In genomic region chr12:31589896-31590729, GRCh38 we compare ENCODE assay signal across 8 cellular contexts. TPM values are rescaled to one million over a fixed set of nuclear protein-coding genes. Genes with fewer than 3 reads are reported as not detected.
DNase-seq lines count a peak whose midpoint lies in the region; ATAC-seq and TF ChIP-seq lines count a peak whose summit lies in the region.

No MANE protein-coding gene starts in this region.

- TF ChIP-seq POLR2A in tibial nerve (IDR thresholded peaks at IDR 0.05), result no peak

- 0% methylated on average over 22 to 30 of the region's 98 CpGs for WGBS in tibial nerve, 2 donors

- H3K27me3 Mint-ChIP-seq in naive thymus-derived CD8-positive, alpha-beta T cell, result peaks cover 32 to 69% (median 38%) of the 10 kb centered on the region in 5 donors

- peaks cover 10 to 28% (median 13%) of the 10 kb centered on the region in 4 donors for H3K4me1 Mint-ChIP-seq in naive thymus-derived CD8-positive, alpha-beta T cell

- DNase-seq in BE2C, result peak; percentile 74
- peak; percentile 47 for DNase-seq in NCI-H2171 (lab: John Stamatoyannopoulos, UW)
- DNase-seq in activated T-cell treated with anti-CD3 and anti-CD28 coated beads, Interleukin-2, amount 50 U/mL, for 1 hour, result peak; percentile 22
- DNase-seq in fibroblast of villous mesenchyme (ENCODE audit: low read depth), result peak; percentile 62
- DNase-seq in naive thymus-derived CD8-positive, alpha-beta T cell, result peak in 6 of 10 donors; percentile 2 to 64 (median 12)
- peak; percentile 17 to 32 for DNase-seq in tibial nerve (ENCODE audit: low spot score in 2 of 2)

- H3K36me3 ChIP-seq in BE2C (peaks cover 4% of the 10 kb centered on the region), tibial nerve (no peaks in the 10 kb centered on the region)

- H3K27me3 ChIP-seq in BE2C (no peaks in the 10 kb centered on the region; the same call in 1 of the 2 replicates), tibial nerve (no peaks in the 10 kb centered on the region)

- H3K4me1 ChIP-seq in BE2C (no peaks in the 10 kb centered on the region; the same call in 1 of the 2 replicates), tibial nerve (peaks cover 0 to 16% (median 0%) of the 10 kb centered on the region in 4 donors)

- H3K27ac Mint-ChIP-seq in naive thymus-derived CD8-positive, alpha-beta T cell, result peak overlapping the region in 5 of 10 donors; percentile 31 to 53 (median 42)

- H3K4me3 ChIP-seq in BE2C (ENCODE audit: low read depth, low read length), result peak overlapping the region; percentile 86
- peak overlapping the region; percentile 86 for H3K4me3 ChIP-seq in fibroblast of villous mesenchyme (ENCODE audit: low read depth, low read length)
- H3K4me3 ChIP-seq in tibial nerve, result peak overlapping the region; percentile 89 to 97 (median 94)

- POLR2A ChIA-PET in naive thymus-derived CD8-positive, alpha-beta T cell (lab: Charles Lee), result no interaction called here

- TF ChIP-seq CTCF in BE2C (IDR thresholded peaks at IDR 0.05; ENCODE audit: low read depth, low read length) (no peak), fibroblast of villous mesenchyme (IDR thresholded peaks at IDR 0.05; ENCODE audit: insufficient read depth, low read depth, low read length) (peak; percentile 5), tibial nerve (IDR thresholded peaks at IDR 0.05) (no peak)

- TF ChIP-seq EP300 in tibial nerve (IDR thresholded peaks at IDR 0.05), result peak in 1 of 2 donors; percentile 59

- H3K36me3 Mint-ChIP-seq in naive thymus-derived CD8-positive, alpha-beta T cell, result peaks cover 2 to 9% (median 3%) of the 10 kb centered on the region in 3 donors

- peak overlapping the region; percentile 89 to 98 (median 93) for H3K27ac ChIP-seq in tibial nerve

- ATAC-seq in GM18517 (IDR thresholded peaks at IDR 0.05; ENCODE audit: unreplicated experiment), result peak; percentile 29
- peak; percentile 34 for ATAC-seq in HG02970 (IDR thresholded peaks at IDR 0.05; ENCODE audit: low FRiP score, unreplicated experiment)
- peak; percentile 52 to 53 for ATAC-seq in naive thymus-derived CD8-positive, alpha-beta T cell

- H3K4me3 Mint-ChIP-seq in naive thymus-derived CD8-positive, alpha-beta T cell, result peak overlapping the region; percentile 76 to 89 (median 84)

- no peaks in the 10 kb centered on the region for H3K9me3 ChIP-seq in BE2C
- H3K9me3 ChIP-seq in tibial nerve, result no peaks in the 10 kb centered on the region

- H3K9me3 Mint-ChIP-seq in naive thymus-derived CD8-positive, alpha-beta T cell, result peaks cover 0 to 7% (median 0%) of the 10 kb centered on the region in 9 donors

RNA-seq across cellular contexts. Expression of gene DENND5B, which starts 0.8 kb away (rescaled TPM):
- polyA plus RNA-seq in BE2C (2012; ENCODE audit: insufficient read depth, insufficient read length, low read depth), result 5.4 TPM
- 11.6 and 11.7 TPM in 2 replicates for total RNA-seq in fibroblast of villous mesenchyme
- 1 to 10 TPM in 1 of 2 experiments, under 1 TPM in 1; 0.99 to 1.7 TPM for total RNA-seq in naive thymus-derived CD8-positive, alpha-beta T cell
- under 1 TPM in 1 of 3 donors, not detected in 2; 0.12 TPM for polyA plus RNA-seq in naive thymus-derived CD8-positive, alpha-beta T cell
- 10 to 100 TPM; 22.6 to 55.7 (median 42.8) TPM for total RNA-seq in tibial nerve

Comparison
In these comparisons a context has a peak if more than half of its experiments do, and no peak if none do; other contexts are left out.
1. Peak in every context shown above with its lines: DNase-seq, ATAC-seq, H3K4me3 ChIP-seq and H3K27ac ChIP-seq.
2. DNase-seq: peak in every context shown above with its lines; median percentile 74 in BE2C; 62 in fibroblast of villous mesenchyme; 47 in NCI-H2171; 24 in tibial nerve; 22 in activated T-cell treated with anti-CD3 and anti-CD28 coated beads, Interleukin-2, amount 50 U/mL, for 1 hour; 12 in naive thymus-derived CD8-positive, alpha-beta T cell.